15 cellular contexts compared by ENCODE assay signal in the genomic region with DNA sequence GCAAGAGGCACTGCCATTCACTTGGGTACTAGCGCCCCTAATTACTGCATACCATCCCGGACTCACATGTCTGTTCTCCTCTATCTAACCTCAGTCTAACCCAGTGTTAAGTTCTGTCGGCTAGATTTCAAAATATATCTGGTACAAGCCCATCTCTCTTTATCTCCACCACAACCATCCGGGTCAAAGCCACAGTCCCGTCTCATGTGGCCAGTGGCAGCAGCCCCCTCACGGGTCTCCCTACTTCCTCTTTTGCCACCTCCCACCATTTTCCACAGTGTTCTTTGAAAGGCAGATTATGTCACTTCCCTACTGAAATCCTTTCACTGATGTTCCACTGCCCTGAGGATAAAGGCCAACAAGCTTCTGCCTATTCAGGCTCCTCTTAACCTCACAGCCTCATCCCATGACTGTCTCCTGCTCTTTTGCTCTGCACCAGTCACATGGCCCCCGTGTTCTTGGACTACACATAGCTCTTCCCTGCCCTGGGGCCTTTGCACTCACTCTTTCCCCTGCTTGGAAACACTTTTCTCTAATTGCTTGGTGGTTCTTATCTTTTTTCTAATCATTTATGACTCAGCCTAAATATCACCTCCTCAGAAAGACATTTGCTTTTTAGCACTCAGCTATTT.
DNase-seq lines count a peak whose midpoint lies in the region; ATAC-seq, FAIRE-seq and TF ChIP-seq lines count a peak whose summit lies in the region.
"Had no signal": no experiment of that assay in that cellular context is flagged by ENCODE, and none has a peak within 500 bp of the region (broad histone marks: within the 10 kb centered on the region; RNA-seq: fewer than 3 reads in every experiment).

No MANE protein-coding gene starts in this region.

- no peaks in the 10 kb centered on the region for H3K9me3 Mint-ChIP-seq in activated CD8-positive, alpha-beta T cell treated with anti-CD3 and anti-CD28 coated beads for 36 hours
- H3K9me3 Mint-ChIP-seq in activated CD8-positive, alpha-beta T cell treated with anti-CD3 and anti-CD28 coated beads, Interleukin-2, amount 10 ng/mL, durations not matched to agents 7 days and 5 days (ENCODE audit: insufficient read depth), result no peaks in the 10 kb centered on the region
- H3K9me3 Mint-ChIP-seq in stimulated activated naive B cell treated with anti-CD40 and anti-IgM and Interleukin-4, amounts not matched to agents 10 μg/mL and 1 μg/mL and 100 μg/mL, for 72 hours, result no peaks in the 10 kb centered on the region
- no peaks in the 10 kb centered on the region for H3K9me3 Mint-ChIP-seq in glutamatergic neuron (ENCODE audit: unreplicated experiment)

- peaks cover 11% of the 10 kb centered on the region for H3K4me1 Mint-ChIP-seq in activated CD8-positive, alpha-beta T cell treated with anti-CD3 and anti-CD28 coated beads for 36 hours (ENCODE audit: low read depth)
- peaks cover 9% of the 10 kb centered on the region for H3K4me1 Mint-ChIP-seq in activated CD8-positive, alpha-beta T cell treated with anti-CD3 and anti-CD28 coated beads, Interleukin-2, amount 10 ng/mL, durations not matched to agents 7 days and 5 days (ENCODE audit: low read depth)
- H3K4me1 Mint-ChIP-seq in stimulated activated naive B cell treated with anti-CD40 and anti-IgM and Interleukin-4, amounts not matched to agents 10 μg/mL and 1 μg/mL and 100 μg/mL, for 72 hours, result peaks cover 6 to 11% of the 10 kb centered on the region in 2 donors
- no peaks in the 10 kb centered on the region for H3K4me1 Mint-ChIP-seq in glutamatergic neuron (ENCODE audit: low read depth, unreplicated experiment)

- POLR2A ChIA-PET in activated CD8-positive, alpha-beta T cell treated with anti-CD3 and anti-CD28 coated beads for 36 hours (lab: Charles Lee), result interaction anchor here (1.0 kb wide), 1 partner anchor 12 kb away, joined by 3 read pairs; no protein-coding TSS in a partner anchor
- POLR2A ChIA-PET in activated CD8-positive, alpha-beta T cell treated with anti-CD3 and anti-CD28 coated beads, Interleukin-2, amount 10 ng/mL, durations not matched to agents 7 days and 5 days (lab: Charles Lee), result interaction anchor here (0.6 kb wide), 1 partner anchor 57 kb away, joined by 3 read pairs; no protein-coding TSS in a partner anchor

- H3K4me3 Mint-ChIP-seq in activated CD8-positive, alpha-beta T cell treated with anti-CD3 and anti-CD28 coated beads for 36 hours, result no peak overlapping the region
- no peak overlapping the region for H3K4me3 Mint-ChIP-seq in activated CD8-positive, alpha-beta T cell treated with anti-CD3 and anti-CD28 coated beads, Interleukin-2, amount 10 ng/mL, durations not matched to agents 7 days and 5 days
- H3K4me3 Mint-ChIP-seq in stimulated activated naive B cell treated with anti-CD40 and anti-IgM and Interleukin-4, amounts not matched to agents 10 μg/mL and 1 μg/mL and 100 μg/mL, for 72 hours, result no peak overlapping the region
- no peak overlapping the region for H3K4me3 Mint-ChIP-seq in glutamatergic neuron (ENCODE audit: unreplicated experiment)

- peaks cover 37% of the 10 kb centered on the region for H3K27me3 Mint-ChIP-seq in activated CD8-positive, alpha-beta T cell treated with anti-CD3 and anti-CD28 coated beads for 36 hours
- peaks cover 42% of the 10 kb centered on the region for H3K27me3 Mint-ChIP-seq in activated CD8-positive, alpha-beta T cell treated with anti-CD3 and anti-CD28 coated beads, Interleukin-2, amount 10 ng/mL, durations not matched to agents 7 days and 5 days (ENCODE audit: low read depth)
- peaks cover 39 to 41% of the 10 kb centered on the region in 2 donors for H3K27me3 Mint-ChIP-seq in stimulated activated naive B cell treated with anti-CD40 and anti-IgM and Interleukin-4, amounts not matched to agents 10 μg/mL and 1 μg/mL and 100 μg/mL, for 72 hours
- H3K27me3 Mint-ChIP-seq in glutamatergic neuron (ENCODE audit: unreplicated experiment), result no peaks in the 10 kb centered on the region

- intact Hi-C loops in activated CD8-positive, alpha-beta T cell treated with anti-CD3 and anti-CD28 coated beads for 36 hours (cut with micrococcal nuclease), result no loop called here

- peak; percentile 30 for ATAC-seq in activated CD8-positive, alpha-beta T cell treated with anti-CD3 and anti-CD28 coated beads for 36 hours
- no peak for ATAC-seq in activated CD8-positive, alpha-beta T cell treated with anti-CD3 and anti-CD28 coated beads, Interleukin-2, amount 10 ng/mL, durations not matched to agents 7 days and 5 days
- peak; percentile 46 to 63 for ATAC-seq in stimulated activated naive B cell treated with anti-CD40 and anti-IgM and Interleukin-4, amounts not matched to agents 10 μg/mL and 1 μg/mL and 100 μg/mL, for 72 hours (replicated peaks)
- ATAC-seq in HG03139 (IDR thresholded peaks at IDR 0.05; ENCODE audit: unreplicated experiment), result no peak

- no peak for TF ChIP-seq CTCF in activated CD8-positive, alpha-beta T cell treated with anti-CD3 and anti-CD28 coated beads for 36 hours (IDR thresholded peaks at IDR 0.05)
- TF ChIP-seq CTCF in fibroblast of villous mesenchyme (IDR thresholded peaks at IDR 0.05; ENCODE audit: insufficient read depth, low read depth, low read length) (no peak), glutamatergic neuron (IDR thresholded peaks at IDR 0.05; ENCODE audit: partially characterized antibody, unreplicated experiment) (no peak)

- H3K4me3 ChIP-seq in fibroblast of villous mesenchyme (ENCODE audit: low read depth, low read length), result no peak overlapping the region
- H3K4me3 ChIP-seq: Peyer's patch had no signal

- CTCF ChIA-PET in activated CD8-positive, alpha-beta T cell treated with anti-CD3 and anti-CD28 coated beads for 36 hours (lab: Charles Lee), result no interaction called here
- CTCF ChIA-PET in activated CD8-positive, alpha-beta T cell treated with anti-CD3 and anti-CD28 coated beads, Interleukin-2, amount 10 ng/mL, durations not matched to agents 7 days and 5 days (lab: Charles Lee), result interaction anchor here (1.2 kb wide), 1 partner anchor 12 kb away, joined by 4 read pairs; no protein-coding TSS in a partner anchor

- no peak for DNase-seq in activated CD8-positive, alpha-beta T cell treated with anti-CD3 and anti-CD28 coated beads for 36 hours
- no peak for DNase-seq in activated CD8-positive, alpha-beta T cell treated with anti-CD3 and anti-CD28 coated beads, Interleukin-2, amount 10 ng/mL, durations not matched to agents 7 days and 5 days
- peak; percentile 10 for DNase-seq in NOMO-1 treated with dmso at 0.1 percent for 144 hours (lab: John Stamatoyannopoulos, UW; ENCODE audit: unreplicated experiment)
- DNase-seq in fibroblast of villous mesenchyme (ENCODE audit: low read depth), result peak; percentile 42
- DNase-seq in stimulated activated naive B cell treated with anti-CD40 and anti-IgM and Interleukin-4, amounts not matched to agents 10 μg/mL and 1 μg/mL and 100 μg/mL, for 72 hours, result no peak
- no peak for DNase-seq in glutamatergic neuron
- no peak for DNase-seq in urothelium cell line (ENCODE audit: low spot score)
- DNase-seq: activated CD4-positive, alpha-beta T cell treated with anti-CD3 and anti-CD28 coated beads, Interleukin-2, amount 50 U/mL, for 4 hours; activated effector memory CD4-positive, alpha-beta T cell treated with Interleukin-2 at 50 U/mL for 16 hours; NCI-H1436 treated with DMSO at 0.1 percent for 48 hours; NCI-H510A treated with DMSO at 0.1 percent for 48 hours; Peyer's patch had no signal

- FAIRE-seq in urothelium cell line (lab: Jason Lieb, UNC), result no peak
- FAIRE-seq: A204.1, astrocyte had no signal

- H3K27ac Mint-ChIP-seq in activated CD8-positive, alpha-beta T cell treated with anti-CD3 and anti-CD28 coated beads for 36 hours, result no peak overlapping the region
- H3K27ac Mint-ChIP-seq in activated CD8-positive, alpha-beta T cell treated with anti-CD3 and anti-CD28 coated beads, Interleukin-2, amount 10 ng/mL, durations not matched to agents 7 days and 5 days, result no peak overlapping the region
- H3K27ac Mint-ChIP-seq in stimulated activated naive B cell treated with anti-CD40 and anti-IgM and Interleukin-4, amounts not matched to agents 10 μg/mL and 1 μg/mL and 100 μg/mL, for 72 hours, result no peak overlapping the region
- H3K27ac Mint-ChIP-seq in glutamatergic neuron (ENCODE audit: unreplicated experiment), result no peak overlapping the region

- no peaks in the 10 kb centered on the region for H3K36me3 Mint-ChIP-seq in activated CD8-positive, alpha-beta T cell treated with anti-CD3 and anti-CD28 coated beads for 36 hours (ENCODE audit: low read depth)
- H3K36me3 Mint-ChIP-seq in activated CD8-positive, alpha-beta T cell treated with anti-CD3 and anti-CD28 coated beads, Interleukin-2, amount 10 ng/mL, durations not matched to agents 7 days and 5 days (ENCODE audit: low read depth), result no peaks in the 10 kb centered on the region
- H3K36me3 Mint-ChIP-seq in stimulated activated naive B cell treated with anti-CD40 and anti-IgM and Interleukin-4, amounts not matched to agents 10 μg/mL and 1 μg/mL and 100 μg/mL, for 72 hours, result no peaks in the 10 kb centered on the region
- H3K36me3 Mint-ChIP-seq in glutamatergic neuron (ENCODE audit: unreplicated experiment), result peaks cover 9% of the 10 kb centered on the region

Comparison
In these comparisons a context has a peak if more than half of its experiments do, and no peak if none do; other contexts are left out.
1. ATAC-seq: peak in activated CD8-positive, alpha-beta T cell treated with anti-CD3 and anti-CD28 coated beads for 36 hours (single experiment) and stimulated activated naive B cell treated with anti-CD40 and anti-IgM and Interleukin-4, amounts not matched to agents 10 μg/mL and 1 μg/mL and 100 μg/mL, for 72 hours (2 of 2); none in activated CD8-positive, alpha-beta T cell treated with anti-CD3 and anti-CD28 coated beads, Interleukin-2, amount 10 ng/mL, durations not matched to agents 7 days and 5 days (single experiment) and HG03139 (single experiment).
2. DNase-seq: peak in NOMO-1 treated with dmso at 0.1 percent for 144 hours (single experiment) and fibroblast of villous mesenchyme (single experiment); none in activated CD8-positive, alpha-beta T cell treated with anti-CD3 and anti-CD28 coated beads for 36 hours (single experiment), activated CD8-positive, alpha-beta T cell treated with anti-CD3 and anti-CD28 coated beads, Interleukin-2, amount 10 ng/mL, durations not matched to agents 7 days and 5 days (single experiment), stimulated activated naive B cell treated with anti-CD40 and anti-IgM and Interleukin-4, amounts not matched to agents 10 μg/mL and 1 μg/mL and 100 μg/mL, for 72 hours (single experiment), glutamatergic neuron (single experiment) and urothelium cell line (single experiment).